ENCODE assay signal across 8 cellular contexts in genomic region chr16:1781758-1782407, GRCh38. TPM values are rescaled to one million over a fixed set of nuclear protein-coding genes. Genes with fewer than 3 reads are reported as not detected.
DNase-seq lines count a peak whose midpoint lies in the region; ATAC-seq and TF ChIP-seq lines count a peak whose summit lies in the region.

No MANE protein-coding gene starts in this region.

- peaks cover 0 to 8% of the 10 kb centered on the region in 2 experiments; a peak in 1 of 4 replicates for H3K4me1 ChIP-seq in SK-N-SH (ENCODE audit: control insufficient read depth in 1 of 2, insufficient read depth in 2 of 2, low read depth in 1 of 2, low read length in 1 of 2)
- no peaks in the 10 kb centered on the region for H3K4me1 ChIP-seq in endocrine pancreas (ENCODE audit: control insufficient read depth, insufficient read depth, low read length)
- H3K4me1 ChIP-seq in muscle layer of duodenum (ENCODE audit: control insufficient read depth in 1 of 2, insufficient read depth in 2 of 2, low read length in 2 of 2), result peaks cover 6 to 45% of the 10 kb centered on the region in 2 donors

- no peaks in the 10 kb centered on the region for H3K27me3 ChIP-seq in SK-N-SH (ENCODE audit: insufficient read depth)
- H3K27me3 ChIP-seq in endocrine pancreas (ENCODE audit: control insufficient read depth, insufficient read depth, low read length), result no peaks in the 10 kb centered on the region
- H3K27me3 ChIP-seq in muscle layer of duodenum (ENCODE audit: low read depth, low read length), result no peaks in the 10 kb centered on the region

- no peaks in the 10 kb centered on the region for H3K27me3 Mint-ChIP-seq in T-helper 17 cell

- H3K9ac ChIP-seq in SK-N-SH (peak overlapping the region; percentile 73), endocrine pancreas (ENCODE audit: control insufficient read depth, insufficient read depth, low read length) (peak overlapping the region; percentile 30)

- peaks cover 52% of the 10 kb centered on the region for H3K79me2 ChIP-seq in SK-N-SH (ENCODE audit: insufficient read depth)

- H3K27ac Mint-ChIP-seq in T-helper 17 cell, result peak overlapping the region; percentile 78

- TF ChIP-seq RAD21 in SK-N-SH (IDR thresholded peaks at IDR 0.05; ENCODE audit: low read length), result no peak

- POLR2A ChIA-PET in SK-N-SH (lab: Yijun Ruan, JAX), result interaction anchor here (1.1 to 2.2 kb wide), 6 partner anchors 10 to 183 kb away, joined by 3 to 24 read pairs (median 6); partner anchors contain the start of genes EME2, FAHD1, HAGH and MRPS34

- H3K4me2 ChIP-seq in SK-N-SH, result peak overlapping the region; percentile 91

- TF ChIP-seq EP300 in SK-N-SH (IDR thresholded peaks at IDR 0.05; ENCODE audit: borderline replicate concordance in 1 of 2, low read depth in 1 of 2, low read length in 1 of 2), result no peak

- H3K36me3 Mint-ChIP-seq in T-helper 17 cell (ENCODE audit: low read depth), result peaks cover 3% of the 10 kb centered on the region

- peak overlapping the region; percentile 20 to 32; a peak in 2 of 4 replicates for H3K27ac ChIP-seq in SK-N-SH (ENCODE audit: low read depth in 2 of 2, low read length in 1 of 2)
- no peak overlapping the region for H3K27ac ChIP-seq in muscle layer of duodenum (ENCODE audit: low read length)

- H3K9me3 ChIP-seq in SK-N-SH (no peaks in the 10 kb centered on the region), T-helper 17 cell (ENCODE audit: control insufficient read depth, low read length, poor library complexity, severe bottlenecking) (no peaks in the 10 kb centered on the region), endocrine pancreas (ENCODE audit: control insufficient read depth, low read length) (no peaks in the 10 kb centered on the region), muscle layer of duodenum (ENCODE audit: control insufficient read depth in 1 of 2, low read length in 2 of 2) (no peaks in the 10 kb centered on the region)

- H3K4me3 Mint-ChIP-seq in T-helper 17 cell, result peak overlapping the region; percentile 92

- peaks cover 13% of the 10 kb centered on the region; the same call in 1 of the 2 replicates for H4K20me1 ChIP-seq in SK-N-SH (ENCODE audit: insufficient read depth)

- CTCF ChIA-PET in SK-N-SH (lab: Yijun Ruan, JAX), result interaction anchor here (0.8 to 4.3 kb wide), 5 partner anchors 8 to 74 kb away, joined by 3 to 40 read pairs (median 4); partner anchors contain the start of genes EME2 and MRPS34

- peaks cover 8% of the 10 kb centered on the region for H3F3A ChIP-seq in SK-N-SH (replicated peaks; ENCODE audit: insufficient read depth)

- DNase-seq in SK-N-SH (peak; percentile 70), T-helper 17 cell (peak in 1 of 3 donors; percentile 25), kidney glomerular epithelial cell (lab: John Stamatoyannopoulos, UW) (no peak), hippocampal formation (lab: John Stamatoyannopoulos, UW) (no peak)

- no peak for TF ChIP-seq CTCF in SK-N-SH (IDR thresholded peaks at IDR 0.05)

- H2AFZ ChIP-seq in SK-N-SH (ENCODE audit: low read depth), result no peak overlapping the region

- H3K9me2 ChIP-seq in SK-N-SH, result no peaks in the 10 kb centered on the region

- ATAC-seq in SK-N-SH treated with all-trans-retinoic acid at 6 μM for 48 hours, result no peak; the same call in 2 of the 3 replicates
- peak; percentile 8 for ATAC-seq in HG03025 (IDR thresholded peaks at IDR 0.05; ENCODE audit: low FRiP score, unreplicated experiment)
- ATAC-seq in T-helper 17 cell, result peak; percentile 10

- H3K4me3 ChIP-seq in SK-N-SH (ENCODE audit: low read depth in 2 of 2, low read length in 1 of 2) (peak overlapping the region; percentile 77 to 90), endocrine pancreas (ENCODE audit: control insufficient read depth, insufficient read depth, low read length) (no peak overlapping the region), muscle layer of duodenum (ENCODE audit: low read depth in 1 of 2, low read length in 2 of 2) (peak overlapping the region; percentile 50 to 93)

- H3K4me1 Mint-ChIP-seq in T-helper 17 cell, result peaks cover 12% of the 10 kb centered on the region

- 14% methylated on average over 8 of the region's 70 CpGs for WGBS in SK-N-SH (ENCODE audit: low lambda C conversion rate)

- H3K36me3 ChIP-seq in SK-N-SH (replicated peaks in 1 of 2; ENCODE audit: control insufficient read depth in 1 of 2, insufficient read depth in 2 of 2, low read length in 1 of 2), result peaks cover 3 to 36% of the 10 kb centered on the region in 2 experiments
- H3K36me3 ChIP-seq in endocrine pancreas (ENCODE audit: control insufficient read depth, insufficient read depth, low read length), result no peaks in the 10 kb centered on the region
- H3K36me3 ChIP-seq in muscle layer of duodenum (ENCODE audit: control insufficient read depth in 1 of 2, insufficient read depth in 2 of 2, low read length in 2 of 2), result peaks cover 0 to 30% of the 10 kb centered on the region in 2 donors

TF ChIP-seq in SK-N-SH, 30 proteins besides CTCF, POLR2A, EP300 and RAD21 (continues in another document):
- TF ChIP-seq, protein P1, sequence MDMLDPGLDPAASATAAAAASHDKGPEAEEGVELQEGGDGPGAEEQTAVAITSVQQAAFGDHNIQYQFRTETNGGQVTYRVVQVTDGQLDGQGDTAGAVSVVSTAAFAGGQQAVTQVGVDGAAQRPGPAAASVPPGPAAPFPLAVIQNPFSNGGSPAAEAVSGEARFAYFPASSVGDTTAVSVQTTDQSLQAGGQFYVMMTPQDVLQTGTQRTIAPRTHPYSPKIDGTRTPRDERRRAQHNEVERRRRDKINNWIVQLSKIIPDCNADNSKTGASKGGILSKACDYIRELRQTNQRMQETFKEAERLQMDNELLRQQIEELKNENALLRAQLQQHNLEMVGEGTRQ (IDR thresholded peaks at IDR 0.05; ENCODE audit: borderline replicate concordance, low read depth, low read length), result no peak
- peak; percentile 16; the same call in 1 of the 2 replicates for TF ChIP-seq PBX3 (IDR thresholded peaks at IDR 0.05)
- TF ChIP-seq RXRA (IDR thresholded peaks at IDR 0.05; ENCODE audit: borderline replicate concordance, low read depth), result no peak
- no peak for TF ChIP-seq FOXJ3 (CRISPR knock-in tag; IDR thresholded peaks at IDR 0.05)

TF ChIP-seq in SK-N-SH treated with all-trans-retinoic acid at 6 μM for 48 hours, 23 proteins besides CTCF, POLR2A, EP300 and RAD21:
- TF ChIP-seq PPARA (CRISPR knock-in tag; IDR thresholded peaks at IDR 0.05; ENCODE audit: borderline replicate concordance) (no peak), ZC3H10 (CRISPR knock-in tag; IDR thresholded peaks at IDR 0.05) (no peak), CSDC2 (CRISPR knock-in tag; IDR thresholded peaks at IDR 0.05) (no peak)
- TF ChIP-seq, protein P2, sequence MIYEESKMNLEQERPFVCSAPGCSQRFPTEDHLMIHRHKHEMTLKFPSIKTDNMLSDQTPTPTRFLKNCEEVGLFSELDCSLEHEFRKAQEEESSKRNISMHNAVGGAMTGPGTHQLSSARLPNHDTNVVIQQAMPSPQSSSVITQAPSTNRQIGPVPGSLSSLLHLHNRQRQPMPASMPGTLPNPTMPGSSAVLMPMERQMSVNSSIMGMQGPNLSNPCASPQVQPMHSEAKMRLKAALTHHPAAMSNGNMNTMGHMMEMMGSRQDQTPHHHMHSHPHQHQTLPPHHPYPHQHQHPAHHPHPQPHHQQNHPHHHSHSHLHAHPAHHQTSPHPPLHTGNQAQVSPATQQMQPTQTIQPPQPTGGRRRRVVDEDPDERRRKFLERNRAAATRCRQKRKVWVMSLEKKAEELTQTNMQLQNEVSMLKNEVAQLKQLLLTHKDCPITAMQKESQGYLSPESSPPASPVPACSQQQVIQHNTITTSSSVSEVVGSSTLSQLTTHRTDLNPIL (CRISPR knock-in tag; IDR thresholded peaks at IDR 0.05; ENCODE audit: low read depth), result no peak
- TF ChIP-seq, protein P3, sequence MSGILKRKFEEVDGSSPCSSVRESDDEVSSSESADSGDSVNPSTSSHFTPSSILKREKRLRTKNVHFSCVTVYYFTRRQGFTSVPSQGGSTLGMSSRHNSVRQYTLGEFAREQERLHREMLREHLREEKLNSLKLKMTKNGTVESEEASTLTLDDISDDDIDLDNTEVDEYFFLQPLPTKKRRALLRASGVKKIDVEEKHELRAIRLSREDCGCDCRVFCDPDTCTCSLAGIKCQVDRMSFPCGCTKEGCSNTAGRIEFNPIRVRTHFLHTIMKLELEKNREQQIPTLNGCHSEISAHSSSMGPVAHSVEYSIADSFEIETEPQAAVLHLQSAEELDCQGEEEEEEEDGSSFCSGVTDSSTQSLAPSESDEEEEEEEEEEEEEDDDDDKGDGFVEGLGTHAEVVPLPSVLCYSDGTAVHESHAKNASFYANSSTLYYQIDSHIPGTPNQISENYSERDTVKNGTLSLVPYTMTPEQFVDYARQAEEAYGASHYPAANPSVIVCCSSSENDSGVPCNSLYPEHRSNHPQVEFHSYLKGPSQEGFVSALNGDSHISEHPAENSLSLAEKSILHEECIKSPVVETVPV (CRISPR knock-in tag; IDR thresholded peaks at IDR 0.05), result no peak
TF ChIP-seq in SK-N-SH treated with all-trans-retinoic acid at 6 μM for 48 hours: peak in this region for 0.

RNA-seq across cellular contexts. Expression of gene SPSB3, which starts 0.5 kb away (rescaled TPM):
- 40.6 and 41.6 TPM in 2 replicates for polyA plus RNA-seq in SK-N-SH (2012; rRNA removed)
- polyA plus RNA-seq in SK-N-SH (2012; cell fraction: cytosol; rRNA removed), result 8.8 and 17.6 TPM in 2 replicates
- 245 and 398 TPM in 2 replicates for polyA plus RNA-seq in SK-N-SH (2012; cell fraction: nucleus; rRNA removed)
- total RNA-seq in T-helper 17 cell, result 100 to 1,000 TPM in 1 of 2 donors, 10 to 100 TPM in 1; 92.2 to 101 TPM

RNA-seq across cellular contexts. Expression of gene NUBP2, which starts 0.9 kb away (rescaled TPM):
- 73.2 and 75.4 TPM in 2 replicates for polyA plus RNA-seq in SK-N-SH (2012; rRNA removed)
- polyA plus RNA-seq in SK-N-SH (2012; cell fraction: cytosol; rRNA removed), result 30.1 and 51.3 TPM in 2 replicates
- polyA plus RNA-seq in SK-N-SH (2012; cell fraction: nucleus; rRNA removed), result 98.8 and 129 TPM in 2 replicates
- 10 to 100 TPM; 41.7 to 44.9 TPM for total RNA-seq in T-helper 17 cell

RNA-seq across cellular contexts. Expression of gene MRPS34, which starts 8.9 kb away (rescaled TPM):
- polyA plus RNA-seq in SK-N-SH (2012; rRNA removed), result 127 and 156 TPM in 2 replicates
- polyA plus RNA-seq in SK-N-SH (2012; cell fraction: cytosol; rRNA removed), result 111 and 132 TPM in 2 replicates
- polyA plus RNA-seq in SK-N-SH (2012; cell fraction: nucleus; rRNA removed), result 95.4 and 157 TPM in 2 replicates
- total RNA-seq in T-helper 17 cell, result 10 to 100 TPM; 45.1 to 57.5 TPM

RNA-seq across cellular contexts. Expression of gene EME2, which starts 9.3 kb away (rescaled TPM):
- 10.1 and 15.8 TPM in 2 replicates for polyA plus RNA-seq in SK-N-SH (2012; rRNA removed)
- polyA plus RNA-seq in SK-N-SH (2012; cell fraction: cytosol; rRNA removed), result 1.6 and 2.3 TPM in 2 replicates
- polyA plus RNA-seq in SK-N-SH (2012; cell fraction: nucleus; rRNA removed), result 108 and 136 TPM in 2 replicates
- 10 to 100 TPM; 30.6 to 30.8 TPM for total RNA-seq in T-helper 17 cell

RNA-seq across cellular contexts. Expression of gene NME3, which starts 10.5 kb away (rescaled TPM):
- polyA plus RNA-seq in SK-N-SH (2012; rRNA removed), result 77.2 and 80.4 TPM in 2 replicates
- 26.3 and 44.0 TPM in 2 replicates for polyA plus RNA-seq in SK-N-SH (2012; cell fraction: cytosol; rRNA removed)
- polyA plus RNA-seq in SK-N-SH (2012; cell fraction: nucleus; rRNA removed), result 300 and 459 TPM in 2 replicates
- total RNA-seq in T-helper 17 cell, result 10 to 100 TPM; 54.0 to 61.9 TPM
